1 cellular context compared by ENCODE assay signal in the genomic region with DNA sequence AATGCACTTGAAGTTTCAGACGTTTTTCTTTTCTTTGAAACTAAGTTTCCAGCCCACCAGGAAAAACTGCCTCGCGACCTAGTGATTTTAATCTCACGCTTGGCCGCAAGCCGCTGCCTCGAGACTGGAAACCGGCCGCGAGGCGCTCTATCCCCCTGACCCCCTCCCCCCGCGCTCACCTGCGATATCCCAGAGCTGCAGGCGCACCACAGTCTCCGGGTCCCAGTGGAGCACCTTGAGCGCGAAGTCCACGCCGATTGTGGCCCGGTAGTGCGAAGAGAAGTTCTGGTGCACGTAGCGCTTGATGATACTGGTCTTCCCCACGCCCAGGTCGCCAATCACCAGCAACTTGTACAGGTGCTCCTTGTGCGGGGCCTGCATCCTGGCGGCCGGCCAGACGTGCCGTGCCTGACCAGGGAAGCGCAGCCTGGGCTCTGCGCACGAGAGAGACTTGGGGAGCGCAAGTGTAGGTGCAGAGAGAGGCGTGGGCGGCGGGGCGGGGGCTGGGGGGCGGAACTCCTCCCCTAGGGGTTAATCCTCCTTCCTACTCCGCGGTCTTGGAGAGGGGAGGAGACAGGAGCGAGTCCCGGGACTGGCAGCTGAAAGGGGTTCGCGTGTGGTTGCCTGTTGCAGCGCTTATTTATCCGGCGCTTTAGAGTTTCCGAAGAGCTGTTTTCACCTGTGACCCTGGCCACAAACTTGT.
TF ChIP-seq lines count a peak whose summit lies in the region.

A gene (minus strand): TSS at position 440 of the 703 bp plus-strand sequence. CDS start 59 bp downstream, at position 381.

TF ChIP-seq in SK-N-SH treated with all-trans-retinoic acid at 6 μM for 48 hours, 23 proteins besides CTCF, POLR2A, EP300 and RAD21 (continued from another document):
- TF ChIP-seq, protein P1, sequence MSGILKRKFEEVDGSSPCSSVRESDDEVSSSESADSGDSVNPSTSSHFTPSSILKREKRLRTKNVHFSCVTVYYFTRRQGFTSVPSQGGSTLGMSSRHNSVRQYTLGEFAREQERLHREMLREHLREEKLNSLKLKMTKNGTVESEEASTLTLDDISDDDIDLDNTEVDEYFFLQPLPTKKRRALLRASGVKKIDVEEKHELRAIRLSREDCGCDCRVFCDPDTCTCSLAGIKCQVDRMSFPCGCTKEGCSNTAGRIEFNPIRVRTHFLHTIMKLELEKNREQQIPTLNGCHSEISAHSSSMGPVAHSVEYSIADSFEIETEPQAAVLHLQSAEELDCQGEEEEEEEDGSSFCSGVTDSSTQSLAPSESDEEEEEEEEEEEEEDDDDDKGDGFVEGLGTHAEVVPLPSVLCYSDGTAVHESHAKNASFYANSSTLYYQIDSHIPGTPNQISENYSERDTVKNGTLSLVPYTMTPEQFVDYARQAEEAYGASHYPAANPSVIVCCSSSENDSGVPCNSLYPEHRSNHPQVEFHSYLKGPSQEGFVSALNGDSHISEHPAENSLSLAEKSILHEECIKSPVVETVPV (CRISPR knock-in tag; IDR thresholded peaks at IDR 0.05), result no peak
- TF ChIP-seq OSR1 (CRISPR knock-in tag; IDR thresholded peaks at IDR 0.05) (no peak), CSDC2 (CRISPR knock-in tag; IDR thresholded peaks at IDR 0.05) (no peak), ZFP30 (CRISPR knock-in tag; IDR thresholded peaks at IDR 0.05) (no peak)
